ENCODE assay signal across 15 cellular contexts in genomic region chr17:68061512-68062313, GRCh38. TPM values are rescaled to one million over a fixed set of nuclear protein-coding genes. Genes with fewer than 3 reads are reported as not detected.
DNase-seq lines count a peak whose midpoint lies in the region; ATAC-seq and TF ChIP-seq lines count a peak whose summit lies in the region.
"Had no signal": no experiment of that assay in that cellular context is flagged by ENCODE, and none has a peak within 500 bp of the region (broad histone marks: within the 10 kb centered on the region; RNA-seq: fewer than 3 reads in every experiment).

No MANE protein-coding gene starts in this region.

- H3K9me3 Mint-ChIP-seq in activated naive CD8-positive, alpha-beta T cell treated with anti-CD3 and anti-CD28 coated beads, Interleukin-2, amount 10 ng/mL, durations not matched to agents 7 days and 5 days, result no peaks in the 10 kb centered on the region
- no peaks in the 10 kb centered on the region for H3K9me3 Mint-ChIP-seq in activated naive CD8-positive, alpha-beta T cell treated with anti-CD3 and anti-CD28 coated beads, Interleukin-2, amount 50 U/mL, for 24 hours
- H3K9me3 Mint-ChIP-seq: nephron had no signal

- H3K27me3 ChIP-seq in thyroid gland, result no peaks in the 10 kb centered on the region

- H3K4me1 Mint-ChIP-seq in activated naive CD8-positive, alpha-beta T cell treated with anti-CD3 and anti-CD28 coated beads, Interleukin-2, amount 10 ng/mL, durations not matched to agents 7 days and 5 days, result peaks cover 17% of the 10 kb centered on the region
- peaks cover 7% of the 10 kb centered on the region for H3K4me1 Mint-ChIP-seq in activated naive CD8-positive, alpha-beta T cell treated with anti-CD3 and anti-CD28 coated beads, Interleukin-2, amount 50 U/mL, for 24 hours
- H3K4me1 Mint-ChIP-seq: nephron had no signal

- H3K4me3 Mint-ChIP-seq in activated naive CD8-positive, alpha-beta T cell treated with anti-CD3 and anti-CD28 coated beads, Interleukin-2, amount 10 ng/mL, durations not matched to agents 7 days and 5 days, result no peak overlapping the region
- H3K4me3 Mint-ChIP-seq in activated naive CD8-positive, alpha-beta T cell treated with anti-CD3 and anti-CD28 coated beads, Interleukin-2, amount 50 U/mL, for 24 hours, result no peak overlapping the region
- H3K4me3 Mint-ChIP-seq: nephron had no signal

- no peaks in the 10 kb centered on the region for H3K9me3 ChIP-seq in thyroid gland

- no peak for ATAC-seq in activated naive CD8-positive, alpha-beta T cell treated with anti-CD3 and anti-CD28 coated beads, Interleukin-2, amount 10 ng/mL, durations not matched to agents 7 days and 5 days (ENCODE audit: low read depth)
- no peak for ATAC-seq in activated naive CD8-positive, alpha-beta T cell treated with anti-CD3 and anti-CD28 coated beads, Interleukin-2, amount 50 U/mL, for 24 hours
- ATAC-seq: activated CD4-positive, CD25-positive, alpha-beta regulatory T cell treated with anti-CD3 and anti-CD28 coated beads, Interleukin-2, amount 50 U/mL, for 24 hours had no signal

- no peaks in the 10 kb centered on the region for H3K36me3 ChIP-seq in thyroid gland

- no peak for TF ChIP-seq CTCF in fibroblast of mammary gland (conservative IDR thresholded peaks at IDR 0.05; ENCODE audit: control insufficient read depth, insufficient read depth, low read depth, low read length)
- no peak for TF ChIP-seq CTCF in thyroid gland (IDR thresholded peaks at IDR 0.05)

- H3K27ac Mint-ChIP-seq in activated naive CD8-positive, alpha-beta T cell treated with anti-CD3 and anti-CD28 coated beads, Interleukin-2, amount 10 ng/mL, durations not matched to agents 7 days and 5 days, result no peak overlapping the region
- H3K27ac Mint-ChIP-seq in activated naive CD8-positive, alpha-beta T cell treated with anti-CD3 and anti-CD28 coated beads, Interleukin-2, amount 50 U/mL, for 24 hours, result no peak overlapping the region
- H3K27ac Mint-ChIP-seq: nephron had no signal

- no peak overlapping the region for H3K4me3 ChIP-seq in fibroblast of mammary gland (ENCODE audit: control insufficient read depth, low read depth, low read length)
- H3K4me3 ChIP-seq in thyroid gland (replicated peaks in 1 of 3), result no peak overlapping the region

- intact Hi-C loops in thyroid gland (cut with DNase I) (no loop called here), head of caudate nucleus (cut with DNase I) (no loop called here)

- no peaks in the 10 kb centered on the region for H3K36me3 Mint-ChIP-seq in activated naive CD8-positive, alpha-beta T cell treated with anti-CD3 and anti-CD28 coated beads, Interleukin-2, amount 10 ng/mL, durations not matched to agents 7 days and 5 days
- no peaks in the 10 kb centered on the region for H3K36me3 Mint-ChIP-seq in activated naive CD8-positive, alpha-beta T cell treated with anti-CD3 and anti-CD28 coated beads, Interleukin-2, amount 50 U/mL, for 24 hours (ENCODE audit: low read depth)

- peak; percentile 8 for DNase-seq in activated naive CD8-positive, alpha-beta T cell treated with anti-CD3 and anti-CD28 coated beads, Interleukin-2, amount 10 ng/mL, durations not matched to agents 7 days and 5 days
- DNase-seq in activated naive CD8-positive, alpha-beta T cell treated with anti-CD3 and anti-CD28 coated beads, Interleukin-2, amount 50 U/mL, for 24 hours, result no peak
- peak; percentile 16 for DNase-seq in NCI-H510A treated with DMSO at 0.1 percent for 48 hours (lab: John Stamatoyannopoulos, UW)
- DNase-seq in fibroblast of mammary gland (ENCODE audit: low read depth), result peak; percentile 49
- peak; percentile 51 to 54 for DNase-seq in thyroid gland
- no peak for DNase-seq in head of caudate nucleus
- no peak for DNase-seq in stimulated activated CD4-positive, alpha-beta T cell treated with anti-CD3 and anti-CD28 coated beads, Interleukin-4, amount 100 ng/mL, for 24 hours
- DNase-seq in DMS79 (lab: John Stamatoyannopoulos, UW), result no peak
- DNase-seq: amygdala, HCEC 1CT, NCI-H1417 treated with DMSO at 0.1 percent for 48 hours, trophoblast cell had no signal

- H3K27ac ChIP-seq in thyroid gland, result no peak overlapping the region
- H3K27ac ChIP-seq: 22Rv1 had no signal

- H3K27me3 Mint-ChIP-seq in activated naive CD8-positive, alpha-beta T cell treated with anti-CD3 and anti-CD28 coated beads, Interleukin-2, amount 10 ng/mL, durations not matched to agents 7 days and 5 days, result peaks cover 30% of the 10 kb centered on the region
- peaks cover 2% of the 10 kb centered on the region for H3K27me3 Mint-ChIP-seq in activated naive CD8-positive, alpha-beta T cell treated with anti-CD3 and anti-CD28 coated beads, Interleukin-2, amount 50 U/mL, for 24 hours

- no peak for TF ChIP-seq POLR2A in thyroid gland (IDR thresholded peaks at IDR 0.05)

- POLR2A ChIA-PET in activated naive CD8-positive, alpha-beta T cell treated with anti-CD3 and anti-CD28 coated beads, Interleukin-2, amount 10 ng/mL, durations not matched to agents 7 days and 5 days (lab: Charles Lee), result no interaction called here

- WGBS in thyroid gland, 2 donors, result 14 to 28% methylated on average over 11 of the region's 11 CpGs

- H3K4me1 ChIP-seq in thyroid gland, result peaks cover 5 to 10% of the 10 kb centered on the region in 2 donors

RNA-seq across cellular contexts. Expression of gene KPNA2, which starts 26.2 kb away (rescaled TPM):
- total RNA-seq in activated naive CD8-positive, alpha-beta T cell treated with anti-CD3 and anti-CD28 coated beads, Interleukin-2, amount 10 ng/mL, durations not matched to agents 7 days and 5 days, result 100 to 1,000 TPM; 138 to 148 TPM
- 10 to 100 TPM; 13.3 to 25.8 (median 17.5) TPM for total RNA-seq in thyroid gland

Comparison
In these comparisons a context has a peak if more than half of its experiments do, and no peak if none do; other contexts are left out.
1. DNase-seq: peak in activated naive CD8-positive, alpha-beta T cell treated with anti-CD3 and anti-CD28 coated beads, Interleukin-2, amount 10 ng/mL, durations not matched to agents 7 days and 5 days (single experiment), NCI-H510A treated with DMSO at 0.1 percent for 48 hours (single experiment), fibroblast of mammary gland (single experiment) and thyroid gland (2 of 2); none in activated naive CD8-positive, alpha-beta T cell treated with anti-CD3 and anti-CD28 coated beads, Interleukin-2, amount 50 U/mL, for 24 hours (single experiment), head of caudate nucleus (0 of 42), stimulated activated CD4-positive, alpha-beta T cell treated with anti-CD3 and anti-CD28 coated beads, Interleukin-4, amount 100 ng/mL, for 24 hours (single experiment) and DMS79 (single experiment).
2. RNA of gene KPNA2, which starts 26.2 kb away (total RNA-seq): 138 to 148 TPM in activated naive CD8-positive, alpha-beta T cell treated with anti-CD3 and anti-CD28 coated beads, Interleukin-2, amount 10 ng/mL, durations not matched to agents 7 days and 5 days; 13.3 to 25.8 TPM in thyroid gland; every median in the first group is over 4 times any median in the second.